Comparison of ENCODE assay signal across 23 cellular contexts in genomic region chr21:42829417-42829816, GRCh38.
"Had no signal": no experiment of that assay in that cellular context is flagged by ENCODE, and none has a peak within 500 bp of the region (broad histone marks: within the 10 kb centered on the region; RNA-seq: fewer than 3 reads in every experiment).

No MANE protein-coding gene starts in this region.

- H3K9me3 ChIP-seq: adrenal gland, ascending aorta, esophagus muscularis mucosa, neutrophil, pancreas, tibial artery had no signal

- H3K27ac Mint-ChIP-seq: activated naive CD8-positive, alpha-beta T cell; effector memory CD8-positive, alpha-beta T cell; stimulated activated naive CD8-positive, alpha-beta T cell treated with anti-CD3 and anti-CD28 coated beads, Interleukin-15, Interleukin-2, amounts not matched to agents 100 ng/mL and 50 ng/mL, for 24 hours had no signal

- H3K9me3 Mint-ChIP-seq: natural killer cell treated with Interleukin-12 subunit alpha and Interleukin-12 subunit beta and Interleukin-15 and Interleukin-18, amount 100 ng/mL, for 72 hours; stimulated activated naive CD8-positive, alpha-beta T cell treated with anti-CD3 and anti-CD28 coated beads, Interleukin-15, Interleukin-2, amounts not matched to agents 100 ng/mL and 50 ng/mL, for 24 hours had no signal

- H3K4me3 ChIP-seq: adrenal gland, ascending aorta, esophagus muscularis mucosa, hepatocyte, pancreas, tibial artery had no signal

- H3K4me1 ChIP-seq: adrenal gland, ascending aorta, pancreas, tibial artery had no signal

- H3K36me3 ChIP-seq: adrenal gland, ascending aorta, esophagus muscularis mucosa, neutrophil, pancreas, tibial artery had no signal

- H3K4me3 Mint-ChIP-seq: activated naive CD8-positive, alpha-beta T cell; effector memory CD8-positive, alpha-beta T cell; natural killer cell treated with Interleukin-12 subunit alpha and Interleukin-12 subunit beta and Interleukin-15 and Interleukin-18, amount 100 ng/mL, for 72 hours; stimulated activated naive CD8-positive, alpha-beta T cell treated with anti-CD3 and anti-CD28 coated beads, Interleukin-15, Interleukin-2, amounts not matched to agents 100 ng/mL and 50 ng/mL, for 24 hours had no signal

- ATAC-seq: effector memory CD8-positive, alpha-beta T cell; left ventricle myocardium superior; natural killer cell treated with Interleukin-12 subunit alpha and Interleukin-12 subunit beta and Interleukin-15 and Interleukin-18, amount 100 ng/mL, for 72 hours; pancreas; right cardiac atrium had no signal

- H3K27ac ChIP-seq: adrenal gland, ascending aorta, esophagus muscularis mucosa, hepatocyte, neutrophil, pancreas, tibial artery had no signal

- H3K36me3 Mint-ChIP-seq: activated naive CD8-positive, alpha-beta T cell; natural killer cell treated with Interleukin-12 subunit alpha and Interleukin-12 subunit beta and Interleukin-15 and Interleukin-18, amount 100 ng/mL, for 72 hours had no signal

- DNase-seq: activated CD4-positive, alpha-beta T cell treated with anti-CD3 and anti-CD28 coated beads for 1 hour; activated gamma-delta T cell treated with Interleukin-2 at 50 U/mL for 16 hours; activated T-cell treated with anti-CD3 and anti-CD28 coated beads, Interleukin-2, amount 50 U/mL, for 48 hours; central memory CD4-positive, alpha-beta T cell; effector memory CD8-positive, alpha-beta T cell; glutamatergic neuron; left ventricle myocardium superior; mammary epithelial cell; midbrain; stimulated activated CD4-positive, alpha-beta T cell treated with anti-CD3 and anti-CD28 coated beads, Interleukin-1b, Interleukin-23, amount 100 ng/mL, for 48 hours; substantia nigra; T-helper 1 cell; tibial artery had no signal

- H3K27me3 ChIP-seq: ascending aorta, hepatocyte, pancreas had no signal
